ENCODE assay signal across 1 cellular context in the genomic region with DNA sequence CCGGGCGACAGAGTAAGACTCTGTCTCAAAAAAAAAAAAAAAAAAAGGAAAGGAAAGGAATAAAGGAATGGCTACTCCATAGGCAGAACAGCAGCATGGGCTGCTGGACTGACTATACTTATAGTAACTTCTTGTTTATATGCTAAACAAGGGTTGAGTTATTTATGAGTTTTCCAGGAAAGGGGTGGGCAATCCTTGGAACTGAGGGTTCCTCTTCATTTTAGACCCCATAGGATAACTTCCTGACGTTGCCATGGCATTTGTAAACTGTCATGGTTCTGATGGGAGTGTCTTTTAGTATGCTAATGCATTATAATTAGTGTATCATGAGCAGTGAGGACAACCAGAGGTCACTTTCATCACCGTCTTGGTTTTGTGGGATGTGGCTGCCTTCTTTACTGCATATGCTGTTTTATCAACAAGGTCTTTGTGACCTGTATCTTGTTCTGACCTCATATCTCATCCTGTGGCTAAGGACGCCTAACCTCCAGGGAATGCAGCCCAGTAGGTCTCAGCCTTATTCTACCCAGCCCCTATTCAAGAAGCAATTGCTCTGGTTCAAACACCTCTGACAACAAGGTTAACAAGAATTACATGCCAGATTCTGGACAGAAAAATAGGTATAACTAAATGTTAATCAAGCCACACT.
TF ChIP-seq lines count a peak whose summit lies in the region.

No MANE protein-coding gene starts in this region.

TF ChIP-seq in K562, 482 proteins besides CTCF, POLR2A, EP300 and RAD21:
- TF ChIP-seq MECOM (CRISPR knock-in tag; IDR thresholded peaks at IDR 0.05): peak; percentile 80; the same call in 1 of the 2 replicates
- TF ChIP-seq HDAC2 (IDR thresholded peaks at IDR 0.05): no peak
- no peak for TF ChIP-seq CREB3L1 (IDR thresholded peaks at IDR 0.05; ENCODE audit: borderline replicate concordance, low read depth)
- TF ChIP-seq SREBF2 (CRISPR knock-in tag; IDR thresholded peaks at IDR 0.05): no peak
- TF ChIP-seq ZNF551 (CRISPR knock-in tag; IDR thresholded peaks at IDR 0.05): no peak
- TF ChIP-seq CHCHD3 (CRISPR knock-in tag; IDR thresholded peaks at IDR 0.05): no peak
- TF ChIP-seq PKNOX1 (IDR thresholded peaks at IDR 0.05): peak; percentile 51
- TF ChIP-seq PBX2 (CRISPR knock-in tag; IDR thresholded peaks at IDR 0.05; ENCODE audit: low read depth): no peak
- peak; percentile 85 for TF ChIP-seq PBX2 (tag; conservative IDR thresholded peaks at IDR 0.05; ENCODE audit: low read depth)
- peak; percentile 96 for TF ChIP-seq MEIS2 (IDR thresholded peaks at IDR 0.05; ENCODE audit: partially characterized antibody)
- TF ChIP-seq, protein P1, sequence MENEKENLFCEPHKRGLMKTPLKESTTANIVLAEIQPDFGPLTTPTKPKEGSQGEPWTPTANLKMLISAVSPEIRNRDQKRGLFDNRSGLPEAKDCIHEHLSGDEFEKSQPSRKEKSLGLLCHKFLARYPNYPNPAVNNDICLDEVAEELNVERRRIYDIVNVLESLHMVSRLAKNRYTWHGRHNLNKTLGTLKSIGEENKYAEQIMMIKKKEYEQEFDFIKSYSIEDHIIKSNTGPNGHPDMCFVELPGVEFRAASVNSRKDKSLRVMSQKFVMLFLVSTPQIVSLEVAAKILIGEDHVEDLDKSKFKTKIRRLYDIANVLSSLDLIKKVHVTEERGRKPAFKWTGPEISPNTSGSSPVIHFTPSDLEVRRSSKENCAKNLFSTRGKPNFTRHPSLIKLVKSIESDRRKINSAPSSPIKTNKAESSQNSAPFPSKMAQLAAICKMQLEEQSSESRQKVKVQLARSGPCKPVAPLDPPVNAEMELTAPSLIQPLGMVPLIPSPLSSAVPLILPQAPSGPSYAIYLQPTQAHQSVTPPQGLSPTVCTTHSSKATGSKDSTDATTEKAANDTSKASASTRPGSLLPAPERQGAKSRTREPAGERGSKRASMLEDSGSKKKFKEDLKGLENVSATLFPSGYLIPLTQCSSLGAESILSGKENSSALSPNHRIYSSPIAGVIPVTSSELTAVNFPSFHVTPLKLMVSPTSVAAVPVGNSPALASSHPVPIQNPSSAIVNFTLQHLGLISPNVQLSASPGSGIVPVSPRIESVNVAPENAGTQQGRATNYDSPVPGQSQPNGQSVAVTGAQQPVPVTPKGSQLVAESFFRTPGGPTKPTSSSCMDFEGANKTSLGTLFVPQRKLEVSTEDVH (IDR thresholded peaks at IDR 0.05; ENCODE audit: low read depth, partially characterized antibody): no peak
- peak; percentile 61 for TF ChIP-seq STAT5A (IDR thresholded peaks at IDR 0.05; ENCODE audit: borderline replicate concordance, low read length)
- TF ChIP-seq SIX5 (IDR thresholded peaks at IDR 0.05; ENCODE audit: borderline replicate concordance in 1 of 2, insufficient read depth in 1 of 2, low read depth in 1 of 2, low read length in 2 of 2): no peak
- peak; percentile 38; the same call in 1 of the 2 replicates for TF ChIP-seq CTBP1 (IDR thresholded peaks at IDR 0.05; ENCODE audit: borderline replicate concordance)
- no peak for TF ChIP-seq ZNF436 (CRISPR knock-in tag; IDR thresholded peaks at IDR 0.05)
- no peak for TF ChIP-seq ZBTB7A (IDR thresholded peaks at IDR 0.05; ENCODE audit: borderline replicate concordance, control insufficient read depth, low read depth, low read length)
- TF ChIP-seq ARNT (IDR thresholded peaks at IDR 0.05): 0 out of 4 replicates have a peak, but pooled peaks of 1 of the 2 experiments have one; percentile 13
- TF ChIP-seq STAT6 (CRISPR knock-in tag; IDR thresholded peaks at IDR 0.05): no peak
- TF ChIP-seq RFX1 (IDR thresholded peaks at IDR 0.05): peak; percentile 79
- TF ChIP-seq ESRRA (IDR thresholded peaks at IDR 0.05; ENCODE audit: borderline replicate concordance, low read depth): peak; percentile 86
- TF ChIP-seq DACH1 (IDR thresholded peaks at IDR 0.05; ENCODE audit: partially characterized antibody): no peak
- no peak for TF ChIP-seq SMARCA5 (IDR thresholded peaks at IDR 0.05)
